Comparison of ENCODE assay signal across 13 cellular contexts in the genomic region with DNA sequence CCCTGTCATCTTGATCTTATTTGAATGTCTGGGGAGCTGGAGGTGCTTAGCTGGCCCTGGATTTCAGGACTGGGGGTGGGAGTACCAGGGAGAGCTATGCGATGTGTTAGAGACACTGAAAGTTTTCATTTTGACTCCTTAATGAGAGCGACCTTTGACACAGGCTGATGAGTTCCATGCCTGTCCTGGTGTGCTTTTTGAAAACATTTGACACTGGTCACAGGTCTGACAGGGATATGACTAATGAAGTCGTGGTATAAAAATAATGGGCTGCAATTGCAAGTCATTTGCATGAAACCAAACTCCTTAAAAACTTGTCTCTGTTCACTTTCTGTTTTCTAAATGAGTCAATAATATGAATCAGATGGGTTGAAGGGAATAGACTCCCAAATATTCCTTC.
DNase-seq lines count a peak whose midpoint lies in the region; ATAC-seq, FAIRE-seq and TF ChIP-seq lines count a peak whose summit lies in the region.
"Had no signal": no experiment of that assay in that cellular context is flagged by ENCODE, and none has a peak within 500 bp of the region (broad histone marks: within the 10 kb centered on the region; RNA-seq: fewer than 3 reads in every experiment).

No MANE protein-coding gene starts in this region.

- in situ Hi-C loops in GM12878 (cut with MboI) = no loop called here

- POLR2A ChIA-PET in GM12878 (lab: Charles Lee) = no interaction called here

- no TSS peak for BruUV-seq in GM12878 (replicated peaks; lab: Mats Ljungman, UMichigan)

- no peak for FAIRE-seq in GM12878 (lab: Jason Lieb, UNC)

- CTCF ChIA-PET in GM12878 (lab: Yijun Ruan, JAX) = no interaction called here

- H3K9me3 ChIP-seq in GM12878 (replicated peaks; ENCODE audit: control insufficient read depth, insufficient read depth, low read length) = no peaks in the 10 kb centered on the region

- DNase-seq in GM12878 (ENCODE audit: low read depth, low spot score) (peak; percentile 11), renal cortical epithelial cell (ENCODE audit: low read depth) (peak; percentile 42)
- DNase-seq: activated CD4-positive, alpha-beta T cell treated with anti-CD3 and anti-CD28 coated beads, Interleukin-2, amount 50 U/mL, for 48 hours; activated gamma-delta T cell; CD4-positive, CD25-positive, alpha-beta regulatory T cell; GF-D8; GOT3; stimulated activated CD4-positive, alpha-beta T cell treated with anti-CD3 and anti-CD28 coated beads, Interleukin-4, amount 100 ng/mL, for 1 hour had no signal

- no peak overlapping the region for H3K4me3 ChIP-seq in GM12878

- no peaks in the 10 kb centered on the region for H3K4me1 ChIP-seq in GM12878 (ENCODE audit: control insufficient read depth, insufficient read depth, low read length)

- no peaks in the 10 kb centered on the region for H4K20me1 ChIP-seq in GM12878 (ENCODE audit: control insufficient read depth, insufficient read depth)

- intact Hi-C loops in GM12878 (cut with micrococcal nuclease; ENCODE audit: unreplicated experiment) = no loop called here

- H3K27ac ChIP-seq in GM12878 (ENCODE audit: control insufficient read depth, insufficient read depth) = no peak overlapping the region

- no peak for TF ChIP-seq CTCF in GM12878 (IDR thresholded peaks at IDR 0.05 in 2 of 3, conservative IDR thresholded peaks at IDR 0.05 in 1 of 3; ENCODE audit: control insufficient read depth in 2 of 3, extremely low read depth in 1 of 3, insufficient read depth in 1 of 3, low read depth in 3 of 3, low read length in 3 of 3)

- SMC1A ChIA-PET in GM12878 (lab: Charles Lee; ENCODE audit: uncharacterized antibody, unreplicated experiment) = interaction anchor here (0.7 kb wide), 1 partner anchor 16 kb away, joined by 3 read pairs; no protein-coding TSS in a partner anchor

- no peak overlapping the region for H3K9ac ChIP-seq in GM12878 (ENCODE audit: control insufficient read depth, insufficient read depth, low read length)

- RAD21 ChIA-PET in GM12878 (lab: Charles Lee; ENCODE audit: unreplicated experiment) = no interaction called here

- peaks cover 0 to 3% of the 10 kb centered on the region in 2 experiments; a peak in 1 of 4 replicates for H3K27me3 ChIP-seq in GM12878 (replicated peaks in 1 of 2; ENCODE audit: control insufficient read depth in 2 of 2, insufficient read depth in 2 of 2, low read length in 1 of 2)

- TF ChIP-seq RAD21 in GM12878 (IDR thresholded peaks at IDR 0.05; ENCODE audit: insufficient read depth, low read depth, low read length) = no peak

- H3K4me2 ChIP-seq in GM12878 (ENCODE audit: control insufficient read depth, insufficient read depth) = no peak overlapping the region; the same call in 1 of the 2 replicates

- peak; percentile 72 for ATAC-seq in GM18868 (IDR thresholded peaks at IDR 0.05; ENCODE audit: unreplicated experiment)
- peak; percentile 56 for ATAC-seq in HG02885 (IDR thresholded peaks at IDR 0.05; ENCODE audit: poor library complexity, unreplicated experiment)
- ATAC-seq in GM12878 = peak; percentile 55
- ATAC-seq in HG02884 (IDR thresholded peaks at IDR 0.05; ENCODE audit: unreplicated experiment) = no peak
- ATAC-seq in GM18519 (IDR thresholded peaks at IDR 0.05; ENCODE audit: low FRiP score, unreplicated experiment) = no peak
- ATAC-seq in GM21526 (IDR thresholded peaks at IDR 0.05; ENCODE audit: low FRiP score, unreplicated experiment) = no peak

- TF ChIP-seq EP300 in GM12878 (IDR thresholded peaks at IDR 0.05; ENCODE audit: borderline replicate concordance in 1 of 2, control insufficient read depth in 1 of 2, low read depth in 2 of 2, low read length in 2 of 2) = no peak

- H3K36me3 ChIP-seq in GM12878 (ENCODE audit: control insufficient read depth in 2 of 2, insufficient read depth in 2 of 2, low read length in 1 of 2) = no peaks in the 10 kb centered on the region

- no peaks in the 10 kb centered on the region for H3K79me2 ChIP-seq in GM12878 (ENCODE audit: control insufficient read depth, insufficient read depth, low read length)

- no peak overlapping the region for H2AFZ ChIP-seq in GM12878 (ENCODE audit: control insufficient read depth, low read depth, low read length)

- no peak for TF ChIP-seq POLR2A in GM12878 (IDR thresholded peaks at IDR 0.05; ENCODE audit: low read depth, low read length)

- WGBS in GM12878 (ENCODE audit: insufficient coverage, insufficient replicate concordance, low lambda C conversion rate, missing lambda C conversion rate) = 0% methylated on average over 3 of the region's 3 CpGs

TF ChIP-seq in GM12878, 131 proteins besides CTCF, POLR2A, EP300 and RAD21:
- TF ChIP-seq NFXL1 (IDR thresholded peaks at IDR 0.05; ENCODE audit: borderline replicate concordance) (no peak), NR2F1 (conservative IDR thresholded peaks at IDR 0.05) (0 out of 2 replicates have a peak, but pooled peaks have one; percentile 23), KLF5 (IDR thresholded peaks at IDR 0.05; ENCODE audit: partially characterized antibody) (no peak), SIN3A (IDR thresholded peaks at IDR 0.05; ENCODE audit: low read depth, low read length) (no peak)

Comparison
In these comparisons a context has a peak if more than half of its experiments do, and no peak if none do; other contexts are left out.
1. ATAC-seq: peak in GM18868 (single experiment), HG02885 (single experiment) and GM12878 (single experiment); none in HG02884 (single experiment), GM18519 (single experiment) and GM21526 (single experiment).